8 cellular contexts compared by ENCODE assay signal in genomic region chr21:26070822-26071425, GRCh38.
A peak's percentile ranks its signal among the peaks of the same experiment; 100 is the strongest.
DNase-seq lines count a peak whose midpoint lies in the region; ATAC-seq and TF ChIP-seq lines count a peak whose summit lies in the region.

No MANE protein-coding gene starts in this region.

- DNase-seq in EL (peak; percentile 60), WTC11 (ENCODE audit: low spot score) (no peak), foreskin fibroblast (peak; percentile 43 to 66), smooth muscle cell of the brain vasculature (ENCODE audit: low read depth, low spot score) (peak; percentile 56), NCI-H524 treated with DMSO at 0.1 percent for 48 hours (lab: John Stamatoyannopoulos, UW) (no peak), DMS53 treated with DMSO at 0.1 percent for 48 hours (lab: John Stamatoyannopoulos, UW; ENCODE audit: unreplicated experiment) (no peak), COLO668 (lab: John Stamatoyannopoulos, UW; ENCODE audit: unreplicated experiment) (no peak)

- H3K27me3 Mint-ChIP-seq in WTC11 (ENCODE audit: low read depth): no peaks in the 10 kb centered on the region

- H3K4me3 Mint-ChIP-seq in WTC11: peak overlapping the region; percentile 3

- ATAC-seq in HG02759 (IDR thresholded peaks at IDR 0.05; ENCODE audit: unreplicated experiment): peak; percentile 69
- ATAC-seq in WTC11: peak; percentile 57

- TF ChIP-seq CTCF in WTC11 (IDR thresholded peaks at IDR 0.05): no peak
- TF ChIP-seq CTCF in foreskin fibroblast (IDR thresholded peaks at IDR 0.05; ENCODE audit: low read depth, low read length): no peak

- peaks cover 91% of the 10 kb centered on the region for H3K4me1 Mint-ChIP-seq in WTC11

- CTCF ChIA-PET in WTC11 (lab: Charles Lee): no interaction called here

- H3K9me3 Mint-ChIP-seq in WTC11: no peaks in the 10 kb centered on the region

- peak overlapping the region; percentile 69 for H3K27ac Mint-ChIP-seq in WTC11

- H3K36me3 Mint-ChIP-seq in WTC11: no peaks in the 10 kb centered on the region

- POLR2A ChIA-PET in WTC11 (lab: Charles Lee): no interaction called here

- H3K4me3 ChIP-seq in foreskin fibroblast (ENCODE audit: low read depth in 1 of 2, low read length in 2 of 2): peak overlapping the region; percentile 24 to 43

TF ChIP-seq in WTC11, 78 proteins besides CTCF, POLR2A, EP300 and RAD21:
- TF ChIP-seq, protein P1, sequence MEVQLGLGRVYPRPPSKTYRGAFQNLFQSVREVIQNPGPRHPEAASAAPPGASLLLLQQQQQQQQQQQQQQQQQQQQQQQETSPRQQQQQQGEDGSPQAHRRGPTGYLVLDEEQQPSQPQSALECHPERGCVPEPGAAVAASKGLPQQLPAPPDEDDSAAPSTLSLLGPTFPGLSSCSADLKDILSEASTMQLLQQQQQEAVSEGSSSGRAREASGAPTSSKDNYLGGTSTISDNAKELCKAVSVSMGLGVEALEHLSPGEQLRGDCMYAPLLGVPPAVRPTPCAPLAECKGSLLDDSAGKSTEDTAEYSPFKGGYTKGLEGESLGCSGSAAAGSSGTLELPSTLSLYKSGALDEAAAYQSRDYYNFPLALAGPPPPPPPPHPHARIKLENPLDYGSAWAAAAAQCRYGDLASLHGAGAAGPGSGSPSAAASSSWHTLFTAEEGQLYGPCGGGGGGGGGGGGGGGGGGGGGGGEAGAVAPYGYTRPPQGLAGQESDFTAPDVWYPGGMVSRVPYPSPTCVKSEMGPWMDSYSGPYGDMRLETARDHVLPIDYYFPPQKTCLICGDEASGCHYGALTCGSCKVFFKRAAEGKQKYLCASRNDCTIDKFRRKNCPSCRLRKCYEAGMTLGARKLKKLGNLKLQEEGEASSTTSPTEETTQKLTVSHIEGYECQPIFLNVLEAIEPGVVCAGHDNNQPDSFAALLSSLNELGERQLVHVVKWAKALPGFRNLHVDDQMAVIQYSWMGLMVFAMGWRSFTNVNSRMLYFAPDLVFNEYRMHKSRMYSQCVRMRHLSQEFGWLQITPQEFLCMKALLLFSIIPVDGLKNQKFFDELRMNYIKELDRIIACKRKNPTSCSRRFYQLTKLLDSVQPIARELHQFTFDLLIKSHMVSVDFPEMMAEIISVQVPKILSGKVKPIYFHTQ (CRISPR knock-in tag; IDR thresholded peaks at IDR 0.05): no peak
- TF ChIP-seq, protein P2, sequence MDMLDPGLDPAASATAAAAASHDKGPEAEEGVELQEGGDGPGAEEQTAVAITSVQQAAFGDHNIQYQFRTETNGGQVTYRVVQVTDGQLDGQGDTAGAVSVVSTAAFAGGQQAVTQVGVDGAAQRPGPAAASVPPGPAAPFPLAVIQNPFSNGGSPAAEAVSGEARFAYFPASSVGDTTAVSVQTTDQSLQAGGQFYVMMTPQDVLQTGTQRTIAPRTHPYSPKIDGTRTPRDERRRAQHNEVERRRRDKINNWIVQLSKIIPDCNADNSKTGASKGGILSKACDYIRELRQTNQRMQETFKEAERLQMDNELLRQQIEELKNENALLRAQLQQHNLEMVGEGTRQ (CRISPR knock-in tag; IDR thresholded peaks at IDR 0.05): peak; percentile 61

Comparison
In these comparisons a context has a peak if more than half of its experiments do, and no peak if none do; other contexts are left out.
1. DNase-seq: peak in EL (single experiment), foreskin fibroblast (2 of 2) and smooth muscle cell of the brain vasculature (single experiment); none in WTC11 (single experiment), NCI-H524 treated with DMSO at 0.1 percent for 48 hours (single experiment), DMS53 treated with DMSO at 0.1 percent for 48 hours (single experiment) and COLO668 (single experiment).